In genomic region chr7:148698397-148699023, GRCh38 we compare ENCODE assay signal across 1 cellular context.
A peak's percentile ranks its signal among the peaks of the same experiment; 100 is the strongest.
TF ChIP-seq lines count a peak whose summit lies in the region.

TSS of gene CUL1 (plus strand) at chr7:148698903. CDS start at chr7:148730123, 31,220 bp downstream.

TF ChIP-seq in K562, 482 proteins besides CTCF, POLR2A, EP300 and RAD21 (continued from another document and continues in another):
- TF ChIP-seq, protein P1, sequence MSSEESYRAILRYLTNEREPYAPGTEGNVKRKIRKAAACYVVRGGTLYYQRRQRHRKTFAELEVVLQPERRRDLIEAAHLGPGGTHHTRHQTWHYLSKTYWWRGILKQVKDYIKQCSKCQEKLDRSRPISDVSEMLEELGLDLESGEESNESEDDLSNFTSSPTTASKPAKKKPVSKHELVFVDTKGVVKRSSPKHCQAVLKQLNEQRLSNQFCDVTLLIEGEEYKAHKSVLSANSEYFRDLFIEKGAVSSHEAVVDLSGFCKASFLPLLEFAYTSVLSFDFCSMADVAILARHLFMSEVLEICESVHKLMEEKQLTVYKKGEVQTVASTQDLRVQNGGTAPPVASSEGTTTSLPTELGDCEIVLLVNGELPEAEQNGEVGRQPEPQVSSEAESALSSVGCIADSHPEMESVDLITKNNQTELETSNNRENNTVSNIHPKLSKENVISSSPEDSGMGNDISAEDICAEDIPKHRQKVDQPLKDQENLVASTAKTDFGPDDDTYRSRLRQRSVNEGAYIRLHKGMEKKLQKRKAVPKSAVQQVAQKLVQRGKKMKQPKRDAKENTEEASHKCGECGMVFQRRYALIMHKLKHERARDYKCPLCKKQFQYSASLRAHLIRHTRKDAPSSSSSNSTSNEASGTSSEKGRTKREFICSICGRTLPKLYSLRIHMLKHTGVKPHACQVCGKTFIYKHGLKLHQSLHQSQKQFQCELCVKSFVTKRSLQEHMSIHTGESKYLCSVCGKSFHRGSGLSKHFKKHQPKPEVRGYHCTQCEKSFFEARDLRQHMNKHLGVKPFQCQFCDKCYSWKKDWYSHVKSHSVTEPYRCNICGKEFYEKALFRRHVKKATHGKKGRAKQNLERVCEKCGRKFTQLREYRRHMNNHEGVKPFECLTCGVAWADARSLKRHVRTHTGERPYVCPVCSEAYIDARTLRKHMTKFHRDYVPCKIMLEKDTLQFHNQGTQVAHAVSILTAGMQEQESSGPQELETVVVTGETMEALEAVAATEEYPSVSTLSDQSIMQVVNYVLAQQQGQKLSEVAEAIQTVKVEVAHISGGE (CRISPR knock-in tag; IDR thresholded peaks at IDR 0.05), result peak in 1 of 3 experiments; percentile 87; a peak in 2 of 6 replicates
- TF ChIP-seq RCOR1 (IDR thresholded peaks at IDR 0.05; ENCODE audit: borderline replicate concordance in 1 of 2, low read depth in 2 of 2, low read length in 2 of 2) (peak in 1 of 2 experiments; percentile 13; a peak in 1 of 4 replicates), MTF1 (CRISPR knock-in tag; IDR thresholded peaks at IDR 0.05; ENCODE audit: borderline replicate concordance) (no peak), HNRNPK (IDR thresholded peaks at IDR 0.05; ENCODE audit: low read depth, low read length, poor library complexity, severe bottlenecking) (peak; percentile 34), U2AF2 (optimal IDR thresholded peaks at IDR 0.05; ENCODE audit: low read depth, low read length) (no peak), ZNF282 (CRISPR knock-in tag; IDR thresholded peaks at IDR 0.05) (0 out of 2 replicates have a peak, but pooled peaks have one; percentile 20), SMAD1 (IDR thresholded peaks at IDR 0.05; ENCODE audit: low read depth, low read length, partially characterized antibody) (no peak), RNF2 (IDR thresholded peaks at IDR 0.05) (peak; percentile 67; the same call in 1 of the 2 replicates), ZNF197 (CRISPR knock-in tag; IDR thresholded peaks at IDR 0.05; ENCODE audit: low read depth) (peak; percentile 57; the same call in 1 of the 2 replicates), KDM2B (CRISPR knock-in tag; IDR thresholded peaks at IDR 0.05) (0 out of 2 replicates have a peak, but pooled peaks have one; percentile 30), CEBPB (tag; IDR thresholded peaks at IDR 0.05) (no peak), NONO (IDR thresholded peaks at IDR 0.05; ENCODE audit: low read depth in 2 of 2, low read length in 1 of 2) (peak; percentile 89 to 97), ZBTB1 (CRISPR knock-in tag; IDR thresholded peaks at IDR 0.05; ENCODE audit: borderline replicate concordance, low read depth) (peak; percentile 90), ZNF143 (CRISPR knock-in tag; IDR thresholded peaks at IDR 0.05) (0 out of 2 replicates have a peak, but pooled peaks have one; percentile 29), SOX6 (IDR thresholded peaks at IDR 0.05) (peak; percentile 42; the same call in 1 of the 2 replicates), MAZ (CRISPR knock-in tag; conservative IDR thresholded peaks at IDR 0.05 in 1 of 2, IDR thresholded peaks at IDR 0.05 in 1 of 2) (peak; percentile 75 to 99), E2F5 (CRISPR knock-in tag; IDR thresholded peaks at IDR 0.05) (0 out of 2 replicates have a peak, but pooled peaks have one; percentile 45), RBM22 (IDR thresholded peaks at IDR 0.05; ENCODE audit: low read depth, low read length, poor library complexity, severe bottlenecking) (peak; percentile 31), ETV1 (tag; conservative IDR thresholded peaks at IDR 0.05; ENCODE audit: low read depth) (no peak), FOXP1 (CRISPR knock-in tag; IDR thresholded peaks at IDR 0.05) (peak; percentile 77; the same call in 1 of the 2 replicates), ZNF76 (CRISPR knock-in tag; IDR thresholded peaks at IDR 0.05; ENCODE audit: borderline replicate concordance) (no peak), CBX2 (IDR thresholded peaks at IDR 0.05; ENCODE audit: insufficient read depth, low read length, poor library complexity, severe bottlenecking) (no peak), RB1 (IDR thresholded peaks at IDR 0.05; ENCODE audit: low read depth) (peak; percentile 95), KLF6 (CRISPR knock-in tag; IDR thresholded peaks at IDR 0.05; ENCODE audit: borderline replicate concordance) (no peak), GABPA (tag; conservative IDR thresholded peaks at IDR 0.05; ENCODE audit: low read depth) (peak; percentile 76), ZNF239 (CRISPR knock-in tag; IDR thresholded peaks at IDR 0.05) (no peak), ARID3B (CRISPR knock-in tag; IDR thresholded peaks at IDR 0.05; ENCODE audit: borderline replicate concordance) (no peak), ZKSCAN3 (CRISPR knock-in tag; IDR thresholded peaks at IDR 0.05) (no peak), ZNF3 (CRISPR knock-in tag; IDR thresholded peaks at IDR 0.05) (no peak), ATF7 (IDR thresholded peaks at IDR 0.05) (peak; percentile 83), ZNF24 (IDR thresholded peaks at IDR 0.05) (no peak), FIP1L1 (IDR thresholded peaks at IDR 0.05; ENCODE audit: low read depth, low read length, poor library complexity, severe bottlenecking) (peak; percentile 96), NCOR1 (IDR thresholded peaks at IDR 0.05) (0 out of 2 replicates have a peak, but pooled peaks have one; percentile 17), TBP (optimal IDR thresholded peaks at IDR 0.05; ENCODE audit: low read depth, low read length) (no peak), PTRF (tag; IDR thresholded peaks at IDR 0.05) (no peak), ZNF57 (CRISPR knock-in tag; IDR thresholded peaks at IDR 0.05) (no peak), CBX1 (IDR thresholded peaks at IDR 0.05; ENCODE audit: low read depth) (peak; percentile 60; the same call in 1 of the 2 replicates), BRD4 (IDR thresholded peaks at IDR 0.05) (no peak; the same call in 1 of the 2 replicates)
- TF ChIP-seq, protein P2, sequence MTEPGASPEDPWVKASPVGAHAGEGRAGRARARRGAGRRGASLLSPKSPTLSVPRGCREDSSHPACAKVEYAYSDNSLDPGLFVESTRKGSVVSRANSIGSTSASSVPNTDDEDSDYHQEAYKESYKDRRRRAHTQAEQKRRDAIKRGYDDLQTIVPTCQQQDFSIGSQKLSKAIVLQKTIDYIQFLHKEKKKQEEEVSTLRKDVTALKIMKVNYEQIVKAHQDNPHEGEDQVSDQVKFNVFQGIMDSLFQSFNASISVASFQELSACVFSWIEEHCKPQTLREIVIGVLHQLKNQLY (CRISPR knock-in tag; conservative IDR thresholded peaks at IDR 0.05), result no peak
- TF ChIP-seq, protein P3, sequence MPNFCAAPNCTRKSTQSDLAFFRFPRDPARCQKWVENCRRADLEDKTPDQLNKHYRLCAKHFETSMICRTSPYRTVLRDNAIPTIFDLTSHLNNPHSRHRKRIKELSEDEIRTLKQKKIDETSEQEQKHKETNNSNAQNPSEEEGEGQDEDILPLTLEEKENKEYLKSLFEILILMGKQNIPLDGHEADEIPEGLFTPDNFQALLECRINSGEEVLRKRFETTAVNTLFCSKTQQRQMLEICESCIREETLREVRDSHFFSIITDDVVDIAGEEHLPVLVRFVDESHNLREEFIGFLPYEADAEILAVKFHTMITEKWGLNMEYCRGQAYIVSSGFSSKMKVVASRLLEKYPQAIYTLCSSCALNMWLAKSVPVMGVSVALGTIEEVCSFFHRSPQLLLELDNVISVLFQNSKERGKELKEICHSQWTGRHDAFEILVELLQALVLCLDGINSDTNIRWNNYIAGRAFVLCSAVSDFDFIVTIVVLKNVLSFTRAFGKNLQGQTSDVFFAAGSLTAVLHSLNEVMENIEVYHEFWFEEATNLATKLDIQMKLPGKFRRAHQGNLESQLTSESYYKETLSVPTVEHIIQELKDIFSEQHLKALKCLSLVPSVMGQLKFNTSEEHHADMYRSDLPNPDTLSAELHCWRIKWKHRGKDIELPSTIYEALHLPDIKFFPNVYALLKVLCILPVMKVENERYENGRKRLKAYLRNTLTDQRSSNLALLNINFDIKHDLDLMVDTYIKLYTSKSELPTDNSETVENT (CRISPR knock-in tag; IDR thresholded peaks at IDR 0.05), result peak; percentile 45; the same call in 1 of the 2 replicates
- TF ChIP-seq, protein P4, sequence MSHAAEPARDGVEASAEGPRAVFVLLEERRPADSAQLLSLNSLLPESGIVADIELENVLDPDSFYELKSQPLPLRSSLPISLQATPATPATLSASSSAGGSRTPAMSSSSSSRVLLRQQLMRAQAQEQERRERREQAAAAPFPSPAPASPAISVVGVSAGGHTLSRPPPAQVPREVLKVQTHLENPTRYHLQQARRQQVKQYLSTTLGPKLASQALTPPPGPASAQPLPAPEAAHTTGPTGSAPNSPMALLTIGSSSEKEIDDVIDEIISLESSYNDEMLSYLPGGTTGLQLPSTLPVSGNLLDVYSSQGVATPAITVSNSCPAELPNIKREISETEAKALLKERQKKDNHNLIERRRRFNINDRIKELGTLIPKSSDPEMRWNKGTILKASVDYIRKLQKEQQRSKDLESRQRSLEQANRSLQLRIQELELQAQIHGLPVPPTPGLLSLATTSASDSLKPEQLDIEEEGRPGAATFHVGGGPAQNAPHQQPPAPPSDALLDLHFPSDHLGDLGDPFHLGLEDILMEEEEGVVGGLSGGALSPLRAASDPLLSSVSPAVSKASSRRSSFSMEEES (CRISPR knock-in tag; IDR thresholded peaks at IDR 0.05), result no peak
- TF ChIP-seq, protein P5, sequence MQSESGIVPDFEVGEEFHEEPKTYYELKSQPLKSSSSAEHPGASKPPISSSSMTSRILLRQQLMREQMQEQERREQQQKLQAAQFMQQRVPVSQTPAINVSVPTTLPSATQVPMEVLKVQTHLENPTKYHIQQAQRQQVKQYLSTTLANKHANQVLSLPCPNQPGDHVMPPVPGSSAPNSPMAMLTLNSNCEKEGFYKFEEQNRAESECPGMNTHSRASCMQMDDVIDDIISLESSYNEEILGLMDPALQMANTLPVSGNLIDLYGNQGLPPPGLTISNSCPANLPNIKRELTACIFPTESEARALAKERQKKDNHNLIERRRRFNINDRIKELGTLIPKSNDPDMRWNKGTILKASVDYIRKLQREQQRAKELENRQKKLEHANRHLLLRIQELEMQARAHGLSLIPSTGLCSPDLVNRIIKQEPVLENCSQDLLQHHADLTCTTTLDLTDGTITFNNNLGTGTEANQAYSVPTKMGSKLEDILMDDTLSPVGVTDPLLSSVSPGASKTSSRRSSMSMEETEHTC (IDR thresholded peaks at IDR 0.05), result peak; percentile 33; the same call in 1 of the 2 replicates
- TF ChIP-seq, protein P6, sequence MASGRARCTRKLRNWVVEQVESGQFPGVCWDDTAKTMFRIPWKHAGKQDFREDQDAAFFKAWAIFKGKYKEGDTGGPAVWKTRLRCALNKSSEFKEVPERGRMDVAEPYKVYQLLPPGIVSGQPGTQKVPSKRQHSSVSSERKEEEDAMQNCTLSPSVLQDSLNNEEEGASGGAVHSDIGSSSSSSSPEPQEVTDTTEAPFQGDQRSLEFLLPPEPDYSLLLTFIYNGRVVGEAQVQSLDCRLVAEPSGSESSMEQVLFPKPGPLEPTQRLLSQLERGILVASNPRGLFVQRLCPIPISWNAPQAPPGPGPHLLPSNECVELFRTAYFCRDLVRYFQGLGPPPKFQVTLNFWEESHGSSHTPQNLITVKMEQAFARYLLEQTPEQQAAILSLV (tag; IDR thresholded peaks at IDR 0.05), result no peak
- TF ChIP-seq, protein P7, sequence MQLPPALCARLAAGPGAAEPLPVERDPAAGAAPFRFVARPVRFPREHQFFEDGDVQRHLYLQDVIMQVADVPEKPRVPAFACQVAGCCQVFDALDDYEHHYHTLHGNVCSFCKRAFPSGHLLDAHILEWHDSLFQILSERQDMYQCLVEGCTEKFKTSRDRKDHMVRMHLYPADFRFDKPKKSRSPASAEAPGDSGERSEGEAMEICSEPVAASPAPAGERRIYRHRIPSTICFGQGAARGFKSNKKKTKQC (CRISPR knock-in tag; IDR thresholded peaks at IDR 0.05), result peak; percentile 88
- TF ChIP-seq, protein P8, sequence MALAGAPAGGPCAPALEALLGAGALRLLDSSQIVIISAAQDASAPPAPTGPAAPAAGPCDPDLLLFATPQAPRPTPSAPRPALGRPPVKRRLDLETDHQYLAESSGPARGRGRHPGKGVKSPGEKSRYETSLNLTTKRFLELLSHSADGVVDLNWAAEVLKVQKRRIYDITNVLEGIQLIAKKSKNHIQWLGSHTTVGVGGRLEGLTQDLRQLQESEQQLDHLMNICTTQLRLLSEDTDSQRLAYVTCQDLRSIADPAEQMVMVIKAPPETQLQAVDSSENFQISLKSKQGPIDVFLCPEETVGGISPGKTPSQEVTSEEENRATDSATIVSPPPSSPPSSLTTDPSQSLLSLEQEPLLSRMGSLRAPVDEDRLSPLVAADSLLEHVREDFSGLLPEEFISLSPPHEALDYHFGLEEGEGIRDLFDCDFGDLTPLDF (CRISPR knock-in tag; IDR thresholded peaks at IDR 0.05), result peak; percentile 96
- TF ChIP-seq, protein P9, sequence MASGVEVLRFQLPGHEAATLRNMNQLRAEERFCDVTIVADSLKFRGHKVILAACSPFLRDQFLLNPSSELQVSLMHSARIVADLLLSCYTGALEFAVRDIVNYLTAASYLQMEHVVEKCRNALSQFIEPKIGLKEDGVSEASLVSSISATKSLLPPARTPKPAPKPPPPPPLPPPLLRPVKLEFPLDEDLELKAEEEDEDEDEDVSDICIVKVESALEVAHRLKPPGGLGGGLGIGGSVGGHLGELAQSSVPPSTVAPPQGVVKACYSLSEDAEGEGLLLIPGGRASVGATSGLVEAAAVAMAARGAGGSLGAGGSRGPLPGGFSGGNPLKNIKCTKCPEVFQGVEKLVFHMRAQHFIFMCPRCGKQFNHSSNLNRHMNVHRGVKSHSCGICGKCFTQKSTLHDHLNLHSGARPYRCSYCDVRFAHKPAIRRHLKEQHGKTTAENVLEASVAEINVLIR (CRISPR knock-in tag; IDR thresholded peaks at IDR 0.05), result no peak
